16 cellular contexts compared by ENCODE assay signal in genomic region chr20:44093249-44093582, GRCh38.
"Had no signal": no experiment of that assay in that cellular context is flagged by ENCODE, and none has a peak within 500 bp of the region (broad histone marks: within the 10 kb centered on the region; RNA-seq: fewer than 3 reads in every experiment).

No MANE protein-coding gene starts in this region.

- H3K4me1 Mint-ChIP-seq: memory B cell had no signal

- ATAC-seq: activated CD8-positive, alpha-beta T cell treated with anti-CD3 and anti-CD28 coated beads, Interleukin-2, amount 10 ng/mL, durations not matched to agents 7 days and 5 days; activated T-cell treated with anti-CD3 and anti-CD28 coated beads, Interleukin-2, amount 50 U/mL, for 72 hours; naive thymus-derived CD8-positive, alpha-beta T cell; right cardiac atrium had no signal

- H3K4me3 ChIP-seq: cardiac muscle cell, left ventricle myocardium inferior, prostate gland, vagina had no signal

- H3K27ac ChIP-seq: cardiac muscle cell, left ventricle myocardium inferior, prostate gland, vagina had no signal

- H3K9me3 ChIP-seq: left ventricle myocardium inferior, prostate gland, vagina had no signal

- H3K36me3 ChIP-seq: cardiac muscle cell, left ventricle myocardium inferior, prostate gland, vagina had no signal

- H3K9me3 Mint-ChIP-seq: activated CD4-positive, alpha-beta T cell treated with anti-CD3 and anti-CD28 coated beads, Interleukin-2, amount 10 ng/mL, durations not matched to agents 24 days and 14 days; activated naive CD4-positive, alpha-beta T cell treated with anti-CD3 and anti-CD28 coated beads, Interleukin-2, amount 50 U/mL, for 72 hours; activated T-cell treated with anti-CD3 and anti-CD28 coated beads, Interleukin-2, amount 50 U/mL, for 72 hours; memory B cell; naive thymus-derived CD8-positive, alpha-beta T cell; T-helper 2 cell treated with Interferon-gamma antibody and Interleukin-4, amounts not matched to agents 5 μg/mL and 100 μg/mL, for 36 hours had no signal

- H3K36me3 Mint-ChIP-seq: activated naive CD4-positive, alpha-beta T cell treated with anti-CD3 and anti-CD28 coated beads, Interleukin-2, amount 50 U/mL, for 72 hours; memory B cell; naive thymus-derived CD8-positive, alpha-beta T cell had no signal

- H3K27ac Mint-ChIP-seq: activated CD4-positive, alpha-beta T cell treated with anti-CD3 and anti-CD28 coated beads, Interleukin-2, amount 10 ng/mL, durations not matched to agents 24 days and 14 days; activated CD8-positive, alpha-beta T cell treated with anti-CD3 and anti-CD28 coated beads, Interleukin-2, amount 10 ng/mL, durations not matched to agents 7 days and 5 days; activated naive CD4-positive, alpha-beta T cell treated with anti-CD3 and anti-CD28 coated beads, Interleukin-2, amount 50 U/mL, for 72 hours; memory B cell; T-helper 2 cell treated with Interferon-gamma antibody and Interleukin-4, amounts not matched to agents 5 μg/mL and 100 μg/mL, for 36 hours had no signal

- H3K27me3 ChIP-seq: cardiac muscle cell, vagina had no signal

- H3K4me1 ChIP-seq: left ventricle myocardium inferior, prostate gland, vagina had no signal

- H3K4me3 Mint-ChIP-seq: activated CD4-positive, alpha-beta T cell treated with anti-CD3 and anti-CD28 coated beads, Interleukin-2, amount 10 ng/mL, durations not matched to agents 24 days and 14 days; activated CD8-positive, alpha-beta T cell treated with anti-CD3 and anti-CD28 coated beads, Interleukin-2, amount 10 ng/mL, durations not matched to agents 7 days and 5 days; activated T-cell treated with anti-CD3 and anti-CD28 coated beads, Interleukin-2, amount 50 U/mL, for 72 hours; memory B cell; naive thymus-derived CD8-positive, alpha-beta T cell; T-helper 2 cell treated with Interferon-gamma antibody and Interleukin-4, amounts not matched to agents 5 μg/mL and 100 μg/mL, for 36 hours had no signal

- DNase-seq: activated CD4-positive, CD25-positive, alpha-beta regulatory T cell; activated CD8-positive, alpha-beta memory T cell treated with anti-CD3 and anti-CD28 coated beads, Interleukin-2, amount 50 U/mL, for 4 hours; activated gamma-delta T cell; left ventricle myocardium inferior; occipital lobe; right cardiac atrium had no signal
